Comparison of ENCODE assay signal across 18 cellular contexts in genomic region chr3:196835081-196835480, GRCh38.
"Had no signal": no experiment of that assay in that cellular context is flagged by ENCODE, and none has a peak within 500 bp of the region (broad histone marks: within the 10 kb centered on the region; RNA-seq: fewer than 3 reads in every experiment).

No MANE protein-coding gene starts in this region.

- H3K4me3 ChIP-seq: ascending aorta, upper lobe of left lung had no signal

- H3K4me1 ChIP-seq: ascending aorta, foreskin keratinocyte had no signal

- ATAC-seq: activated CD8-positive, alpha-beta T cell treated with anti-CD3 and anti-CD28 coated beads for 36 hours; activated naive CD8-positive, alpha-beta T cell treated with anti-CD3 and anti-CD28 coated beads, Interleukin-2, amount 50 U/mL, for 24 hours; activated T-cell treated with anti-CD3 and anti-CD28 coated beads, Interleukin-2, amount 50 U/mL, for 72 hours; foreskin keratinocyte; left ventricle myocardium superior; right cardiac atrium; T-cell had no signal

- H3K9me3 Mint-ChIP-seq: activated CD8-positive, alpha-beta T cell treated with anti-CD3 and anti-CD28 coated beads for 36 hours; activated naive CD8-positive, alpha-beta T cell treated with anti-CD3 and anti-CD28 coated beads, Interleukin-2, amount 50 U/mL, for 24 hours; activated T-cell treated with anti-CD3 and anti-CD28 coated beads, Interleukin-2, amount 50 U/mL, for 72 hours; T-cell had no signal

- H3K27me3 Mint-ChIP-seq: activated CD8-positive, alpha-beta T cell treated with anti-CD3 and anti-CD28 coated beads for 36 hours; activated naive CD8-positive, alpha-beta T cell treated with anti-CD3 and anti-CD28 coated beads, Interleukin-2, amount 50 U/mL, for 24 hours; T-cell had no signal

- H3K9me3 ChIP-seq: ascending aorta, upper lobe of left lung had no signal

- H3K27ac Mint-ChIP-seq: activated CD8-positive, alpha-beta T cell treated with anti-CD3 and anti-CD28 coated beads for 36 hours; activated naive CD8-positive, alpha-beta T cell treated with anti-CD3 and anti-CD28 coated beads, Interleukin-2, amount 50 U/mL, for 24 hours; activated T-cell treated with anti-CD3 and anti-CD28 coated beads, Interleukin-2, amount 50 U/mL, for 72 hours; T-cell had no signal

- H3K4me1 Mint-ChIP-seq: activated naive CD8-positive, alpha-beta T cell treated with anti-CD3 and anti-CD28 coated beads, Interleukin-2, amount 50 U/mL, for 24 hours had no signal

- H3K27ac ChIP-seq: ascending aorta, foreskin keratinocyte, upper lobe of left lung, VCaP had no signal

- DNase-seq: activated CD4-positive, alpha-beta T cell treated with anti-CD3 and anti-CD28 coated beads for 4 hours; activated CD8-positive, alpha-beta memory T cell treated with anti-CD3 and anti-CD28 coated beads, Interleukin-2, amount 50 U/mL, for 4 hours; activated CD8-positive, alpha-beta T cell treated with anti-CD3 and anti-CD28 coated beads for 36 hours; activated naive CD4-positive, alpha-beta T cell treated with Interleukin-2 at 50 U/mL for 16 hours; activated naive CD8-positive, alpha-beta T cell treated with anti-CD3 and anti-CD28 coated beads, Interleukin-2, amount 50 U/mL, for 24 hours; activated T-cell treated with anti-CD3 and anti-CD28 coated beads, Interleukin-2, amount 50 U/mL, for 72 hours; foreskin keratinocyte; head of caudate nucleus; left ventricle myocardium superior; posterior cingulate gyrus; right cardiac atrium; stimulated activated CD4-positive, alpha-beta T cell treated with anti-CD3 and anti-CD28 coated beads, Interleukin-2, amount 100 ng/mL, for 24 hours; stimulated activated naive CD4-positive, alpha-beta T cell treated with Interleukin-2 at 50 U/mL for 16 hours; T-cell; T1000; upper lobe of left lung had no signal

- H3K27me3 ChIP-seq: ascending aorta, foreskin keratinocyte, upper lobe of left lung had no signal

- H3K4me3 Mint-ChIP-seq: activated CD8-positive, alpha-beta T cell treated with anti-CD3 and anti-CD28 coated beads for 36 hours; activated naive CD8-positive, alpha-beta T cell treated with anti-CD3 and anti-CD28 coated beads, Interleukin-2, amount 50 U/mL, for 24 hours; activated T-cell treated with anti-CD3 and anti-CD28 coated beads, Interleukin-2, amount 50 U/mL, for 72 hours; T-cell had no signal
